Comparison of ENCODE assay signal across 21 cellular contexts in genomic region chr6:52385074-52385473, GRCh38.
"Had no signal": no experiment of that assay in that cellular context is flagged by ENCODE, and none has a peak within 500 bp of the region (broad histone marks: within the 10 kb centered on the region; RNA-seq: fewer than 3 reads in every experiment).

No MANE protein-coding gene starts in this region.

- H3K4me3 ChIP-seq: cardiac muscle cell, colonic mucosa, lower lobe of right lung, sigmoid colon, SK-N-MC, spleen, testis had no signal

- H3K36me3 ChIP-seq: cardiac muscle cell, colonic mucosa, lower lobe of right lung, sigmoid colon had no signal

- H3K4me3 Mint-ChIP-seq: activated naive CD4-positive, alpha-beta T cell treated with anti-CD3 and anti-CD28 coated beads for 36 hours; type B pancreatic cell had no signal

- H3K27me3 Mint-ChIP-seq: type B pancreatic cell had no signal

- H3K9me3 ChIP-seq: colonic mucosa, lower lobe of right lung, sigmoid colon, testis had no signal

- H3K27ac Mint-ChIP-seq: activated naive CD4-positive, alpha-beta T cell treated with anti-CD3 and anti-CD28 coated beads for 36 hours; activated T-helper 2 cell treated with anti-CD3 and anti-CD28 coated beads, Interferon-gamma antibody, Interleukin-2, Interleukin-4, amounts not matched to agents 10 μg/mL and 5 μg/mL and 100 μg/mL, durations not matched to agents 14 hours and 24 hours and 36 hours had no signal

- DNase-seq: activated CD4-positive, CD25-positive, alpha-beta regulatory T cell; activated naive CD4-positive, alpha-beta T cell treated with anti-CD3 and anti-CD28 coated beads for 36 hours; activated T-cell treated with anti-CD3 and anti-CD28 coated beads for 4 hours; amniotic stem cell; colonic mucosa; erythroblast; foreskin melanocyte; glutamatergic neuron; hypothalamus; islet precursor cell; lower lobe of right lung; occipital lobe; posterior cingulate gyrus; sigmoid colon; spleen; stimulated activated naive CD4-positive, alpha-beta T cell treated with Interleukin-2 at 50 U/mL for 16 hours; testis had no signal

- H3K27ac ChIP-seq: cardiac muscle cell, colonic mucosa, lower lobe of right lung, sigmoid colon, SK-N-MC, spleen, testis had no signal

- H3K27me3 ChIP-seq: cardiac muscle cell, colonic mucosa, sigmoid colon, spleen, testis had no signal

- ATAC-seq: lower lobe of right lung had no signal
